Comparison of ENCODE assay signal across 18 cellular contexts in the genomic region with DNA sequence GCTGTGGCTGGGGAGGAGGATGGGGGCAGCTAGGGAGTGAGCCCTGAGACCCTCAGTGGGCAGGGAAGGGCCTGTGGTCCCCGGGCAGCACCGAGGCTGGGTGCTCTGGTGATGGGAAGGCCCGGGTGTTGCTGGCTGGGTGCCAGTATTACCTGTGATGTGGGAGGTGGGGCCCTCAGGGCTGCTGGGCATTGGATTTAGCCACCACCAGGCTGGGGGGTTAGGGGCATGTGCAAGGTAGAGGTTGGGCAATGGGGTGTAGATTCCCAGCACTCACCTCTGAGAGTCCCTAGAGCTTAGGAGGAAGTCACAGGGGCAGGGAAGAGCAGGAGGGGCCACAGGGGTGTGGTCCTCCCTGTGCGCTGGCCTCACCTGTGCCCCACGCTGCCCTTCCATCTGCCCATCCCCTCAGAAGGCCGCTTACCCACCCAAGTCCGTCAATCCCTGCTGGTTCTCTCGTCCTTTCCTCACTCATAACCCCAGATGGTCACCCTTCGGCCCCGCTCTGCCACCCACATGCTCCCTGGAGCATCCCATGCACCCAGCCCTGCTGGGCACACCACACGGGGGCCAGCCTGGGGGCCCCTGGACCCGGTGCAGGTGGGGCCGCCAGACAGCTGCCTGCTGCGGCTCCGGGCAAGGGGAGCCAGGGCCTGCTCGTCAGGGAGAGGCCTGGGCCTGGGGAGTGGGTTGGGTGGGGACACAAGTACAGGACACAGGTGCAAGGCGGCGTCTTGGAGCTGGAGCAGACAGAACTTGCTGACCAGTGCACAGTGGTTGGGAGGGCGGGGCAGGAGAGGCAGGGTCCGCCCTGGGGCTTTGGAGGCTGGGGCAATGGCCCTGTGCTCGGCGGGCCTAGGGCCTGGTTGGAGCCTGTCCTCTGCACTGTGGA. TPM values are rescaled to one million over a fixed set of nuclear protein-coding genes. Genes with fewer than 3 reads are reported as not detected.
DNase-seq lines count a peak whose midpoint lies in the region; ATAC-seq and TF ChIP-seq lines count a peak whose summit lies in the region.
"Had no signal": no experiment of that assay in that cellular context is flagged by ENCODE, and none has a peak within 500 bp of the region (broad histone marks: within the 10 kb centered on the region; RNA-seq: fewer than 3 reads in every experiment).

No MANE protein-coding gene starts in this region.

- no peaks in the 10 kb centered on the region for H3K9me2 ChIP-seq in PC-3 (replicated peaks; ENCODE audit: low read length)

- H3K27me3 ChIP-seq in colonic mucosa, result no peaks in the 10 kb centered on the region
- no peaks in the 10 kb centered on the region for H3K27me3 ChIP-seq in PC-3 (ENCODE audit: low read length)

- peak overlapping the region; percentile 9 for H3K27ac Mint-ChIP-seq in activated CD4-positive, alpha-beta T cell treated with anti-CD3 and anti-CD28 coated beads, Interleukin-2, amount 10 ng/mL, durations not matched to agents 24 days and 14 days
- peak overlapping the region; percentile 47 for H3K27ac Mint-ChIP-seq in memory B cell
- H3K27ac Mint-ChIP-seq in stimulated activated naive B cell treated with anti-CD40 and anti-IgM and Interleukin-4, amounts not matched to agents 10 μg/mL and 1 μg/mL and 100 μg/mL, for 72 hours, result peak overlapping the region; percentile 25
- H3K27ac Mint-ChIP-seq: T-helper 1 cell treated with Interleukin-12 subunit alpha and Interleukin-12 subunit beta and Interleukin-4 antibody, amounts not matched to agents 30 μg/mL and 1 μg/mL, for 36 hours had no signal

- H3F3A ChIP-seq in PC-3 (ENCODE audit: low read length, unreplicated experiment), result no peaks in the 10 kb centered on the region

- no peaks in the 10 kb centered on the region for H3K27me3 Mint-ChIP-seq in activated CD4-positive, alpha-beta T cell treated with anti-CD3 and anti-CD28 coated beads, Interleukin-2, amount 10 ng/mL, durations not matched to agents 24 days and 14 days
- H3K27me3 Mint-ChIP-seq in memory B cell, result no peaks in the 10 kb centered on the region
- no peaks in the 10 kb centered on the region for H3K27me3 Mint-ChIP-seq in stimulated activated naive B cell treated with anti-CD40 and anti-IgM and Interleukin-4, amounts not matched to agents 10 μg/mL and 1 μg/mL and 100 μg/mL, for 72 hours
- H3K27me3 Mint-ChIP-seq: effector memory CD8-positive, alpha-beta T cell had no signal

- intact Hi-C loops in activated CD4-positive, alpha-beta T cell treated with anti-CD3 and anti-CD28 coated beads, Interleukin-2, amount 10 ng/mL, durations not matched to agents 24 days and 14 days (cut with micrococcal nuclease), result no loop called here
- intact Hi-C loops in colonic mucosa (cut with DNase I) (no loop called here), PC-3 (cut with micrococcal nuclease) (no loop called here)

- no TSS peak for BruUV-seq in PC-3 (replicated peaks; lab: Mats Ljungman, UMichigan)

- H2AFZ ChIP-seq in PC-3 (ENCODE audit: low read length), result no peak overlapping the region

- no peak for TF ChIP-seq CTCF in colonic mucosa (IDR thresholded peaks at IDR 0.05)
- TF ChIP-seq CTCF in PC-3 (conservative IDR thresholded peaks at IDR 0.05; ENCODE audit: low read depth, low read length), result no peak

- CTCF ChIA-PET in PC-3 (lab: Charles Lee), result no interaction called here

- H3K4me3 ChIP-seq in colonic mucosa (no peak overlapping the region), PC-3 (ENCODE audit: low read length) (no peak overlapping the region)

- H3K9me3 Mint-ChIP-seq in activated CD4-positive, alpha-beta T cell treated with anti-CD3 and anti-CD28 coated beads, Interleukin-2, amount 10 ng/mL, durations not matched to agents 24 days and 14 days, result no peaks in the 10 kb centered on the region
- H3K9me3 Mint-ChIP-seq in memory B cell, result no peaks in the 10 kb centered on the region
- no peaks in the 10 kb centered on the region for H3K9me3 Mint-ChIP-seq in stimulated activated naive B cell treated with anti-CD40 and anti-IgM and Interleukin-4, amounts not matched to agents 10 μg/mL and 1 μg/mL and 100 μg/mL, for 72 hours
- H3K9me3 Mint-ChIP-seq: effector memory CD8-positive, alpha-beta T cell; T-helper 1 cell treated with Interleukin-12 subunit alpha and Interleukin-12 subunit beta and Interleukin-4 antibody, amounts not matched to agents 30 μg/mL and 1 μg/mL, for 36 hours had no signal

- no peak for TF ChIP-seq POLR2A in erythroblast (IDR thresholded peaks at IDR 0.05; ENCODE audit: low read length)

- peaks cover 22% of the 10 kb centered on the region; the same call in 1 of the 2 replicates for H4K20me1 ChIP-seq in PC-3 (ENCODE audit: low read length)

- H3K4me3 Mint-ChIP-seq in activated CD4-positive, alpha-beta T cell treated with anti-CD3 and anti-CD28 coated beads, Interleukin-2, amount 10 ng/mL, durations not matched to agents 24 days and 14 days, result no peak overlapping the region
- H3K4me3 Mint-ChIP-seq in memory B cell, result no peak overlapping the region
- H3K4me3 Mint-ChIP-seq in stimulated activated naive B cell treated with anti-CD40 and anti-IgM and Interleukin-4, amounts not matched to agents 10 μg/mL and 1 μg/mL and 100 μg/mL, for 72 hours, result no peak overlapping the region
- H3K4me3 Mint-ChIP-seq: effector memory CD8-positive, alpha-beta T cell; T-helper 1 cell treated with Interleukin-12 subunit alpha and Interleukin-12 subunit beta and Interleukin-4 antibody, amounts not matched to agents 30 μg/mL and 1 μg/mL, for 36 hours had no signal

- POLR2A ChIA-PET in PC-3 (lab: Charles Lee; ENCODE audit: unreplicated experiment), result no interaction called here

- H3K4me2 ChIP-seq in PC-3 (ENCODE audit: low read length), result no peak overlapping the region

- peak overlapping the region; percentile 52 to 80 for H3K9ac ChIP-seq in colonic mucosa (ENCODE audit: low read depth in 2 of 2, low read length in 2 of 2)
- no peak overlapping the region for H3K9ac ChIP-seq in PC-3 (ENCODE audit: low read length)

- H3K36me3 Mint-ChIP-seq in activated CD4-positive, alpha-beta T cell treated with anti-CD3 and anti-CD28 coated beads, Interleukin-2, amount 10 ng/mL, durations not matched to agents 24 days and 14 days (ENCODE audit: low read depth), result peaks cover 37% of the 10 kb centered on the region
- peaks cover 28% of the 10 kb centered on the region for H3K36me3 Mint-ChIP-seq in memory B cell
- peaks cover 41 to 68% of the 10 kb centered on the region in 2 donors for H3K36me3 Mint-ChIP-seq in stimulated activated naive B cell treated with anti-CD40 and anti-IgM and Interleukin-4, amounts not matched to agents 10 μg/mL and 1 μg/mL and 100 μg/mL, for 72 hours

- ATAC-seq in memory B cell (ENCODE audit: low read depth) (no peak), PC-3 (no peak)
- ATAC-seq in stimulated activated naive B cell treated with anti-CD40 and anti-IgM and Interleukin-4, amounts not matched to agents 10 μg/mL and 1 μg/mL and 100 μg/mL, for 72 hours (replicated peaks), result no peak
- ATAC-seq: effector memory CD8-positive, alpha-beta T cell had no signal

- H3K27ac ChIP-seq in colonic mucosa (peak overlapping the region; percentile 82), PC-3 (ENCODE audit: low read length) (no peak overlapping the region)
- H3K27ac ChIP-seq: 22Rv1 had no signal

- DNase-seq in activated CD4-positive, alpha-beta T cell treated with anti-CD3 and anti-CD28 coated beads, Interleukin-2, amount 10 ng/mL, durations not matched to agents 24 days and 14 days, result no peak
- DNase-seq in activated CD4-positive, alpha-beta T cell treated with anti-CD3 and anti-CD28 coated beads for 4 hours, result no peak
- DNase-seq in colonic mucosa (peak; percentile 83), memory B cell (ENCODE audit: low spot score in 2 of 2) (no peak), erythroblast (lab: John Stamatoyannopoulos, UW) (no peak), PC-3 (no peak), AG08396 (ENCODE audit: low spot score) (no peak)
- DNase-seq in stimulated activated naive B cell treated with anti-CD40 and anti-IgM and Interleukin-4, amounts not matched to agents 10 μg/mL and 1 μg/mL and 100 μg/mL, for 72 hours, result no peak
- DNase-seq: activated CD4-positive, CD25-positive, alpha-beta regulatory T cell; C1 segment of cervical spinal cord; caudate nucleus; effector memory CD8-positive, alpha-beta T cell; islet precursor cell; NCI-H1048; NCI-H2081 treated with DMSO at 0.1 percent for 48 hours; NCI-H524 treated with DMSO at 0.1 percent for 48 hours had no signal

- no peaks in the 10 kb centered on the region for H3K4me1 Mint-ChIP-seq in activated CD4-positive, alpha-beta T cell treated with anti-CD3 and anti-CD28 coated beads, Interleukin-2, amount 10 ng/mL, durations not matched to agents 24 days and 14 days
- H3K4me1 Mint-ChIP-seq in memory B cell, result peaks cover 26% of the 10 kb centered on the region
- H3K4me1 Mint-ChIP-seq in stimulated activated naive B cell treated with anti-CD40 and anti-IgM and Interleukin-4, amounts not matched to agents 10 μg/mL and 1 μg/mL and 100 μg/mL, for 72 hours, result peaks cover 26 to 58% of the 10 kb centered on the region in 2 donors

- H3K9me3 ChIP-seq in colonic mucosa, result no peaks in the 10 kb centered on the region
- no peaks in the 10 kb centered on the region for H3K9me3 ChIP-seq in PC-3 (ENCODE audit: low read length)

- peaks cover 39% of the 10 kb centered on the region for H3K4me1 ChIP-seq in colonic mucosa
- no peaks in the 10 kb centered on the region for H3K4me1 ChIP-seq in PC-3 (ENCODE audit: insufficient read depth, low read length)

- peaks cover 33% of the 10 kb centered on the region for H3K36me3 ChIP-seq in colonic mucosa
- peaks cover 42% of the 10 kb centered on the region for H3K36me3 ChIP-seq in PC-3 (ENCODE audit: low read depth, low read length)

- peaks cover 38% of the 10 kb centered on the region for H3K79me2 ChIP-seq in PC-3 (ENCODE audit: low read length)

RNA-seq across cellular contexts. Expression of a gene that starts 12.5 kb away (rescaled TPM):
- total RNA-seq in activated CD4-positive, alpha-beta T cell treated with anti-CD3 and anti-CD28 coated beads, Interleukin-2, amount 10 ng/mL, durations not matched to agents 24 days and 14 days, result 44.7 and 45.4 TPM in 2 replicates
- 100 to 1,000 TPM; 257 to 259 TPM for total RNA-seq in colonic mucosa
- total RNA-seq in PC-3 (2014; rRNA removed), result 203 and 240 TPM in 2 replicates

RNA-seq across cellular contexts. Expression of a gene that starts 32.7 kb away (rescaled TPM):
- 390 and 394 TPM in 2 replicates for total RNA-seq in activated CD4-positive, alpha-beta T cell treated with anti-CD3 and anti-CD28 coated beads, Interleukin-2, amount 10 ng/mL, durations not matched to agents 24 days and 14 days
- 100 to 1,000 TPM; 146 to 289 TPM for total RNA-seq in colonic mucosa
- total RNA-seq in PC-3 (2014; rRNA removed), result 343 and 360 TPM in 2 replicates

RNA-seq across cellular contexts. Expression of a gene that starts 39.5 kb away (rescaled TPM):
- total RNA-seq in activated CD4-positive, alpha-beta T cell treated with anti-CD3 and anti-CD28 coated beads, Interleukin-2, amount 10 ng/mL, durations not matched to agents 24 days and 14 days, result 8.0 and 9.0 TPM in 2 replicates
- 1 to 10 TPM; 2.6 to 4.8 TPM for total RNA-seq in colonic mucosa
- total RNA-seq in PC-3 (2014; rRNA removed), result 36.0 and 41.4 TPM in 2 replicates

RNA-seq across cellular contexts. Expression of a gene that starts 44.1 kb away (rescaled TPM):
- 32.7 and 33.0 TPM in 2 replicates for total RNA-seq in activated CD4-positive, alpha-beta T cell treated with anti-CD3 and anti-CD28 coated beads, Interleukin-2, amount 10 ng/mL, durations not matched to agents 24 days and 14 days
- total RNA-seq in colonic mucosa, result 10 to 100 TPM; 16.0 to 20.3 TPM
- total RNA-seq in PC-3 (2014; rRNA removed), result 25.6 and 37.5 TPM in 2 replicates

RNA-seq across cellular contexts. Expression of a gene that starts 46.7 kb away (rescaled TPM):
- 38.3 and 39.1 TPM in 2 replicates for total RNA-seq in activated CD4-positive, alpha-beta T cell treated with anti-CD3 and anti-CD28 coated beads, Interleukin-2, amount 10 ng/mL, durations not matched to agents 24 days and 14 days
- total RNA-seq in colonic mucosa (10 to 100 TPM; 18.0 to 28.6 TPM), PC-3 (2014; rRNA removed) (15.2 and 23.9 TPM in 2 replicates)
